In genomic region chr17:16915752-16916556, GRCh38 we compare ENCODE assay signal across 9 cellular contexts. TPM values are rescaled to one million over a fixed set of nuclear protein-coding genes. Genes with fewer than 3 reads are reported as not detected.
DNase-seq lines count a peak whose midpoint lies in the region; ATAC-seq and TF ChIP-seq lines count a peak whose summit lies in the region.
"Had no signal": no experiment of that assay in that cellular context is flagged by ENCODE, and none has a peak within 500 bp of the region (broad histone marks: within the 10 kb centered on the region; RNA-seq: fewer than 3 reads in every experiment).

No MANE protein-coding gene starts in this region.

- H3K4me3 ChIP-seq in PC-3 (ENCODE audit: low read length) (no peak overlapping the region), choroid plexus epithelial cell (ENCODE audit: low read depth, low read length) (no peak overlapping the region), lung (no peak overlapping the region), aorta (ENCODE audit: low read length in 2 of 2) (no peak overlapping the region)

- no peaks in the 10 kb centered on the region for H3F3A ChIP-seq in PC-3 (ENCODE audit: low read length, unreplicated experiment)

- H3K79me2 ChIP-seq in PC-3 (ENCODE audit: low read length), result no peaks in the 10 kb centered on the region

- DNase-seq in DMS 273 (lab: John Stamatoyannopoulos, UW; ENCODE audit: unreplicated experiment), result peak; percentile 71
- DNase-seq in DMS 273 treated with DMSO at 0.1 percent for 48 hours (lab: John Stamatoyannopoulos, UW), result no peak
- DNase-seq in HEK293T (ENCODE audit: extremely low spot score), result peak; percentile 73
- peak; percentile 86 for DNase-seq in PC-3
- DNase-seq in choroid plexus epithelial cell (ENCODE audit: low read depth), result peak; percentile 58
- DNase-seq in lung (ENCODE audit: low spot score), result peak; percentile 57
- DNase-seq in aorta, result peak; percentile 71 to 76

- CTCF ChIA-PET in HEK293T (lab: Yijun Ruan, JAX), result interaction anchor here (1.2 to 2.5 kb wide), 2 partner anchors 76 kb away, joined by 7 read pairs; no protein-coding TSS in a partner anchor
- CTCF ChIA-PET in PC-3 (lab: Charles Lee), result interaction anchor here (0.6 kb wide), 1 partner anchor 791 kb away, joined by 3 read pairs; no protein-coding TSS in a partner anchor

- H3K27me3 ChIP-seq in PC-3 (ENCODE audit: low read length) (no peaks in the 10 kb centered on the region), lung (ENCODE audit: control insufficient read depth, insufficient read depth) (no peaks in the 10 kb centered on the region), aorta (ENCODE audit: control insufficient read depth in 1 of 2, insufficient read depth in 2 of 2, low read length in 1 of 2) (no peaks in the 10 kb centered on the region)

- no peak overlapping the region for H3K9ac ChIP-seq in PC-3 (ENCODE audit: low read length)

- 67 to 71% methylated on average over 11 of the region's 11 CpGs for WGBS in lung, 2 donors
- WGBS in aorta, 2 donors, result 60 to 64% methylated on average over 11 of the region's 11 CpGs

- H3K4me2 ChIP-seq in PC-3 (ENCODE audit: low read length), result no peak overlapping the region

- H3K9me2 ChIP-seq in PC-3 (replicated peaks; ENCODE audit: low read length), result no peaks in the 10 kb centered on the region

- H3K36me3 ChIP-seq in PC-3 (ENCODE audit: low read depth, low read length) (no peaks in the 10 kb centered on the region), lung (ENCODE audit: control insufficient read depth in 2 of 2, insufficient read depth in 2 of 2, low read length in 2 of 2) (no peaks in the 10 kb centered on the region), aorta (ENCODE audit: control insufficient read depth in 1 of 2, insufficient read depth in 2 of 2, low read length in 1 of 2) (no peaks in the 10 kb centered on the region)

- no peak overlapping the region for H2AFZ ChIP-seq in PC-3 (ENCODE audit: low read length)

- BruUV-seq in PC-3 (replicated peaks; lab: Mats Ljungman, UMichigan), result no TSS peak

- peak; percentile 72 for ATAC-seq in PC-3
- ATAC-seq in lung (ENCODE audit: insufficient read depth, low FRiP score), result no peak
- ATAC-seq in aorta (ENCODE audit: low FRiP score), result no peak
- no peak for ATAC-seq in GM21447 (IDR thresholded peaks at IDR 0.05; ENCODE audit: unreplicated experiment)
- ATAC-seq: naive thymus-derived CD4-positive, alpha-beta T cell had no signal

- POLR2A ChIA-PET in HEK293T (lab: Yijun Ruan, JAX), result no interaction called here
- POLR2A ChIA-PET in PC-3 (lab: Charles Lee; ENCODE audit: unreplicated experiment), result no interaction called here

- TF ChIP-seq CTCF in PC-3 (conservative IDR thresholded peaks at IDR 0.05; ENCODE audit: low read depth, low read length) (peak; percentile 89), choroid plexus epithelial cell (conservative IDR thresholded peaks at IDR 0.05; ENCODE audit: low read depth, low read length) (peak; percentile 73), lung (IDR thresholded peaks at IDR 0.05; ENCODE audit: control extremely low read depth, extremely low read depth) (no peak)

- H3K4me1 ChIP-seq in PC-3 (ENCODE audit: insufficient read depth, low read length) (peaks cover 11% of the 10 kb centered on the region), lung (ENCODE audit: control insufficient read depth in 2 of 2, insufficient read depth in 2 of 2, low read length in 2 of 2) (peaks cover 0 to 1% of the 10 kb centered on the region in 2 donors), aorta (ENCODE audit: control insufficient read depth in 1 of 2, insufficient read depth in 2 of 2, low read length in 2 of 2) (no peaks in the 10 kb centered on the region)

- H3K27ac ChIP-seq in PC-3 (ENCODE audit: low read length) (no peak overlapping the region), lung (ENCODE audit: low read depth in 1 of 2, low read length in 1 of 2) (no peak overlapping the region), aorta (ENCODE audit: low read depth in 1 of 2, low read length in 2 of 2) (no peak overlapping the region)

- intact Hi-C loops in PC-3 (cut with micrococcal nuclease) (no loop called here), aorta (cut with DNase I) (no loop called here)

- H3K9me3 ChIP-seq in PC-3 (ENCODE audit: low read length) (no peaks in the 10 kb centered on the region), lung (ENCODE audit: control insufficient read depth in 2 of 2, insufficient read depth in 1 of 2, low read length in 1 of 2) (no peaks in the 10 kb centered on the region), aorta (ENCODE audit: control insufficient read depth, low read length) (no peaks in the 10 kb centered on the region)

- no peaks in the 10 kb centered on the region for H4K20me1 ChIP-seq in PC-3 (ENCODE audit: low read length)

TF ChIP-seq in HEK293T, 16 proteins besides CTCF, POLR2A, EP300 and RAD21:
- TF ChIP-seq SP1 (IDR thresholded peaks at IDR 0.05) (no peak), FOXK2 (IDR thresholded peaks at IDR 0.05) (no peak), HDGF (IDR thresholded peaks at IDR 0.05; ENCODE audit: borderline replicate concordance) (no peak), ZNF384 (IDR thresholded peaks at IDR 0.05) (no peak), SUZ12 (IDR thresholded peaks at IDR 0.05) (no peak), TARDBP (IDR thresholded peaks at IDR 0.05) (no peak), FOXM1 (IDR thresholded peaks at IDR 0.05; ENCODE audit: borderline replicate concordance) (no peak), BHLHE40 (IDR thresholded peaks at IDR 0.05; ENCODE audit: borderline replicate concordance) (no peak), CTBP1 (IDR thresholded peaks at IDR 0.05; ENCODE audit: borderline replicate concordance) (no peak), NFRKB (IDR thresholded peaks at IDR 0.05) (no peak), L3MBTL2 (conservative IDR thresholded peaks at IDR 0.05) (no peak), LEF1 (IDR thresholded peaks at IDR 0.05; ENCODE audit: borderline replicate concordance) (no peak), ARNT (IDR thresholded peaks at IDR 0.05) (no peak), FOXA1 (IDR thresholded peaks at IDR 0.05) (no peak), PKNOX1 (IDR thresholded peaks at IDR 0.05) (no peak)

RNA-seq across cellular contexts. Expression of gene TNFRSF13B, which starts 56.0 kb away (rescaled TPM):
- total RNA-seq in PC-3 (2014; rRNA removed) (not detected in 2 replicates), lung (under 1 TPM; 0.34 to 0.61 TPM), aorta (not detected)
- polyA plus RNA-seq in lung (1 to 10 TPM in 1 of 2 donors, under 1 TPM in 1; 0.08 to 1.4 TPM), aorta (not detected)
